8 cellular contexts compared by ENCODE assay signal in genomic region chr21:32256873-32257620, GRCh38. TPM values are rescaled to one million over a fixed set of nuclear protein-coding genes. Genes with fewer than 3 reads are reported as not detected.
DNase-seq lines count a peak whose midpoint lies in the region; ATAC-seq and TF ChIP-seq lines count a peak whose summit lies in the region.

No MANE protein-coding gene starts in this region.

- peak overlapping the region; percentile 53 for H3K4me2 ChIP-seq in osteoblast (ENCODE audit: insufficient read depth, low read length)

- H3K36me3 ChIP-seq in osteoblast (ENCODE audit: insufficient read depth, low read length), result no peaks in the 10 kb centered on the region

- TF ChIP-seq CTCF in fibroblast of pulmonary artery (IDR thresholded peaks at IDR 0.05; ENCODE audit: low read length, missing control alignments) (no peak), osteoblast (IDR thresholded peaks at IDR 0.05; ENCODE audit: extremely low read depth, low read depth, low read length) (no peak)

- no peak overlapping the region for H2AFZ ChIP-seq in osteoblast (ENCODE audit: low read length)

- H3K27me3 ChIP-seq in osteoblast (ENCODE audit: insufficient read depth, low read length), result no peaks in the 10 kb centered on the region

- peak; percentile 17 for DNase-seq in G401 (ENCODE audit: low spot score)
- DNase-seq in NCI-H748 treated with DMSO at 0.1 percent for 48 hours (lab: John Stamatoyannopoulos, UW), result peak; percentile 7
- DNase-seq in fibroblast of pulmonary artery (ENCODE audit: low read depth), result peak; percentile 96
- DNase-seq in osteoblast (ENCODE audit: insufficient read length, low spot score, missing footprints), result peak; percentile 94
- DNase-seq in NK-92 (lab: John Stamatoyannopoulos, UW; ENCODE audit: unreplicated experiment), result no peak
- no peak for DNase-seq in CD1c-positive myeloid dendritic cell (ENCODE audit: extremely low spot score)

- no peaks in the 10 kb centered on the region for H4K20me1 ChIP-seq in osteoblast (ENCODE audit: insufficient read depth, low read length)

- H3K4me3 ChIP-seq in fibroblast of pulmonary artery (replicated peaks; ENCODE audit: low read depth, low read length) (no peak overlapping the region), osteoblast (ENCODE audit: insufficient read depth, low read length) (no peak overlapping the region)

- H3K79me2 ChIP-seq in osteoblast (ENCODE audit: insufficient read depth, low read length), result no peaks in the 10 kb centered on the region

- in situ Hi-C loops in G401 (cut with HindIII; ENCODE audit: low sequenced_read_pairs), result no loop called here

- no peak for ATAC-seq in HG02623 (IDR thresholded peaks at IDR 0.05; ENCODE audit: unreplicated experiment)
- no peak for ATAC-seq in GM21367 (IDR thresholded peaks at IDR 0.05; ENCODE audit: unreplicated experiment)

- H3K27ac ChIP-seq in osteoblast (ENCODE audit: low read depth, low read length), result peak overlapping the region; percentile 2

- H3K9me3 ChIP-seq in osteoblast (ENCODE audit: low read depth, low read length), result no peaks in the 10 kb centered on the region

- peaks cover 21% of the 10 kb centered on the region for H3K4me1 ChIP-seq in osteoblast (ENCODE audit: insufficient read depth, low read length)

RNA-seq across cellular contexts. Expression of gene MIS18A, which starts 21.8 kb away (rescaled TPM):
- total RNA-seq in G401 (2014; rRNA removed; shearing (Covaris generic)), result 36.8 and 46.0 TPM in 2 replicates
- total RNA-seq in osteoblast, result 3.8 and 4.3 TPM in 2 replicates

RNA-seq across cellular contexts. Expression of gene MRAP, which starts 41.6 kb away (rescaled TPM):
- total RNA-seq in G401 (2014; rRNA removed; shearing (Covaris generic)), result not detected in 2 replicates
- total RNA-seq in osteoblast, result 0.59 and 0.72 TPM in 2 replicates

Comparison
In these comparisons a context has a peak if more than half of its experiments do, and no peak if none do; other contexts are left out.
1. DNase-seq: peak in G401 (single experiment), NCI-H748 treated with DMSO at 0.1 percent for 48 hours (single experiment), fibroblast of pulmonary artery (single experiment) and osteoblast (single experiment); none in NK-92 (single experiment) and CD1c-positive myeloid dendritic cell (single experiment).